ENCODE assay signal across 21 cellular contexts in genomic region chr3:172063456-172064432, GRCh38. TPM values are rescaled to one million over a fixed set of nuclear protein-coding genes. Genes with fewer than 3 reads are reported as not detected.
A peak's percentile ranks its signal among the peaks of the same experiment; 100 is the strongest.
DNase-seq lines count a peak whose midpoint lies in the region; ATAC-seq and TF ChIP-seq lines count a peak whose summit lies in the region.
"Had no signal": no experiment of that assay in that cellular context is flagged by ENCODE, and none has a peak within 500 bp of the region (broad histone marks: within the 10 kb centered on the region; RNA-seq: fewer than 3 reads in every experiment).

No MANE protein-coding gene starts in this region.

- CTCF ChIA-PET in CD4-positive, alpha-beta T cell (lab: Charles Lee), result interaction anchor here (1.4 kb wide), 1 partner anchor 19 kb away, joined by 3 read pairs; no protein-coding TSS in a partner anchor

- H3K4me3 ChIP-seq in right cardiac atrium (ENCODE audit: low read length) (no peak overlapping the region), endodermal cell (ENCODE audit: low read length) (no peak overlapping the region)
- H3K4me3 ChIP-seq: body of pancreas, GM23248, prostate gland had no signal

- H3K27me3 ChIP-seq in right cardiac atrium (ENCODE audit: control insufficient read depth, insufficient read depth) (no peaks in the 10 kb centered on the region), endodermal cell (ENCODE audit: control insufficient read depth, insufficient read depth, low read length, poor library complexity, severe bottlenecking) (no peaks in the 10 kb centered on the region)
- H3K27me3 ChIP-seq in CD4-positive, alpha-beta T cell (ENCODE audit: control insufficient read depth, insufficient read depth, low read length), result no peaks in the 10 kb centered on the region
- H3K27me3 ChIP-seq: body of pancreas had no signal

- H3K9me3 Mint-ChIP-seq in endodermal cell (no peaks in the 10 kb centered on the region), nephron (no peaks in the 10 kb centered on the region)
- no peaks in the 10 kb centered on the region for H3K9me3 Mint-ChIP-seq in CD4-positive, alpha-beta T cell
- H3K9me3 Mint-ChIP-seq: stimulated activated naive B cell treated with anti-CD40 and anti-IgM and Interleukin-4, amounts not matched to agents 10 μg/mL and 1 μg/mL and 100 μg/mL, for 72 hours; T-helper 1 cell treated with Interleukin-12 subunit alpha and Interleukin-12 subunit beta and Interleukin-4 antibody, amounts not matched to agents 30 μg/mL and 1 μg/mL, for 36 hours had no signal

- TF ChIP-seq CTCF in endodermal cell (conservative IDR thresholded peaks at IDR 0.05) (no peak), nephron (IDR thresholded peaks at IDR 0.05; ENCODE audit: unreplicated experiment in 3 of 3) (no peak)
- TF ChIP-seq CTCF in CD4-positive, alpha-beta T cell (IDR thresholded peaks at IDR 0.05), result no peak

- POLR2A ChIA-PET in CD4-positive, alpha-beta T cell (lab: Charles Lee), result no interaction called here

- peak overlapping the region; percentile 6 for H3K27ac Mint-ChIP-seq in endodermal cell
- peak overlapping the region; percentile 24 to 89 (median 50) for H3K27ac Mint-ChIP-seq in nephron
- no peak overlapping the region for H3K27ac Mint-ChIP-seq in CD4-positive, alpha-beta T cell
- H3K27ac Mint-ChIP-seq: stimulated activated naive B cell treated with anti-CD40 and anti-IgM and Interleukin-4, amounts not matched to agents 10 μg/mL and 1 μg/mL and 100 μg/mL, for 72 hours; T-helper 1 cell treated with Interleukin-12 subunit alpha and Interleukin-12 subunit beta and Interleukin-4 antibody, amounts not matched to agents 30 μg/mL and 1 μg/mL, for 36 hours had no signal

- H3K4me3 Mint-ChIP-seq in endodermal cell (no peak overlapping the region), nephron (no peak overlapping the region)
- no peak overlapping the region for H3K4me3 Mint-ChIP-seq in CD4-positive, alpha-beta T cell
- H3K4me3 Mint-ChIP-seq: stimulated activated naive B cell treated with anti-CD40 and anti-IgM and Interleukin-4, amounts not matched to agents 10 μg/mL and 1 μg/mL and 100 μg/mL, for 72 hours; T-helper 1 cell treated with Interleukin-12 subunit alpha and Interleukin-12 subunit beta and Interleukin-4 antibody, amounts not matched to agents 30 μg/mL and 1 μg/mL, for 36 hours had no signal

- peaks cover 38% of the 10 kb centered on the region for H3K36me3 Mint-ChIP-seq in endodermal cell (ENCODE audit: low read depth)
- peaks cover 29% of the 10 kb centered on the region for H3K36me3 Mint-ChIP-seq in nephron (ENCODE audit: low read depth)
- H3K36me3 Mint-ChIP-seq in CD4-positive, alpha-beta T cell (ENCODE audit: low read depth), result no peaks in the 10 kb centered on the region

- ATAC-seq in right cardiac atrium, result no peak
- ATAC-seq in Right ventricle myocardium inferior, result no peak
- ATAC-seq in CD4-positive, alpha-beta T cell (ENCODE audit: poor library complexity), result no peak
- ATAC-seq: body of pancreas; stimulated activated naive B cell treated with anti-CD40 and anti-IgM and Interleukin-4, amounts not matched to agents 10 μg/mL and 1 μg/mL and 100 μg/mL, for 72 hours had no signal

- WGBS in right cardiac atrium, result 79% methylated on average over 7 of the region's 7 CpGs
- 79 to 95% methylated on average over 5 to 7 of the region's 7 CpGs for WGBS in endodermal cell (ENCODE audit: insufficient coverage in 1 of 2, insufficient read length in 1 of 2), 2 experiments

- H3K27me3 Mint-ChIP-seq in endodermal cell (ENCODE audit: insufficient read depth) (no peaks in the 10 kb centered on the region), nephron (ENCODE audit: low read depth) (no peaks in the 10 kb centered on the region)
- H3K27me3 Mint-ChIP-seq in CD4-positive, alpha-beta T cell, result no peaks in the 10 kb centered on the region

- peaks cover 57% of the 10 kb centered on the region for H3K4me1 Mint-ChIP-seq in endodermal cell
- peaks cover 60% of the 10 kb centered on the region for H3K4me1 Mint-ChIP-seq in nephron
- peaks cover 47% of the 10 kb centered on the region for H3K4me1 Mint-ChIP-seq in CD4-positive, alpha-beta T cell (ENCODE audit: low read depth)

- H3K36me3 ChIP-seq in endodermal cell (ENCODE audit: control insufficient read depth, insufficient read depth, low read length), result peaks cover 44% of the 10 kb centered on the region
- H3K36me3 ChIP-seq: prostate gland, WERI-Rb-1 had no signal

- no peaks in the 10 kb centered on the region for H3K9me3 ChIP-seq in right cardiac atrium (ENCODE audit: control insufficient read depth, low read length)
- peaks cover 10% of the 10 kb centered on the region for H3K9me3 ChIP-seq in endodermal cell (ENCODE audit: control insufficient read depth, low read length)
- no peaks in the 10 kb centered on the region for H3K9me3 ChIP-seq in CD4-positive, alpha-beta T cell (ENCODE audit: control insufficient read depth, low read length)
- H3K9me3 ChIP-seq: body of pancreas, prostate gland had no signal

- no peak overlapping the region for H3K9ac ChIP-seq in endodermal cell (ENCODE audit: extremely low read depth, low read length, poor library complexity, severe bottlenecking)
- H3K9ac ChIP-seq: GM23248 had no signal

- H3K27ac ChIP-seq in right cardiac atrium (ENCODE audit: low read length), result peak overlapping the region; percentile 29
- H3K27ac ChIP-seq in endodermal cell (ENCODE audit: low read depth, low read length), result no peak overlapping the region
- no peak overlapping the region for H3K27ac ChIP-seq in CD4-positive, alpha-beta T cell (ENCODE audit: low read depth, low read length)
- H3K27ac ChIP-seq: prostate gland, WERI-Rb-1 had no signal

- peaks cover 9% of the 10 kb centered on the region for H3K4me1 ChIP-seq in right cardiac atrium (ENCODE audit: control insufficient read depth, insufficient read depth, low read length)
- peaks cover 19% of the 10 kb centered on the region for H3K4me1 ChIP-seq in endodermal cell (ENCODE audit: control insufficient read depth, insufficient read depth, low read length)

- DNase-seq in right cardiac atrium (no peak), Right ventricle myocardium inferior (ENCODE audit: missing footprints) (no peak), endodermal cell (no peak), AG08396 (ENCODE audit: low spot score) (no peak), T-helper 9 cell (no peak), NCI-H187 (lab: John Stamatoyannopoulos, UW) (no peak)
- DNase-seq in CD4-positive, alpha-beta T cell, result no peak
- DNase-seq: body of pancreas; cortex of kidney; GM23248; mesendoderm; NCI-H1092 treated with DMSO at 0.1 percent for 48 hours; NCI-H2029 treated with DMSO at 0.1 percent for 48 hours; NCI-H226; SIG-M5; small intestine; stimulated activated naive B cell treated with anti-CD40 and anti-IgM and Interleukin-4, amounts not matched to agents 10 μg/mL and 1 μg/mL and 100 μg/mL, for 72 hours; WERI-Rb-1 had no signal

- intact Hi-C loops in right cardiac atrium (cut with DNase I), result no loop called here
- intact Hi-C loops in Right ventricle myocardium inferior (cut with DNase I), result loop anchor here (5.0 kb wide), 1 partner anchor 34 kb away; no protein-coding TSS in a partner anchor
- intact Hi-C loops in CD4-positive, alpha-beta T cell (cut with DNase I, micrococcal nuclease), result no loop called here

RNA-seq across cellular contexts. Expression of gene FNDC3B, which starts 24.4 kb away (rescaled TPM):
- total RNA-seq in right cardiac atrium (100 to 1,000 TPM in 1 of 4 donors, 10 to 100 TPM in 3; 82.9 to 117 (median 84.9) TPM), Right ventricle myocardium inferior (57.8 TPM), endodermal cell (100 to 1,000 TPM in 1 of 2 donors, 10 to 100 TPM in 1; 80.6 to 107 TPM)
- polyA plus RNA-seq in right cardiac atrium, result 15.8 TPM
- 31.9 TPM for polyA plus RNA-seq in endodermal cell (2013, experiment 1 of 2)
- polyA plus RNA-seq in endodermal cell (2013, experiment 2 of 2), result 32.7 TPM
- 10 to 100 TPM; 26.1 to 28.7 TPM for total RNA-seq in CD4-positive, alpha-beta T cell
